32 cellular contexts compared by ENCODE assay signal in the genomic region with DNA sequence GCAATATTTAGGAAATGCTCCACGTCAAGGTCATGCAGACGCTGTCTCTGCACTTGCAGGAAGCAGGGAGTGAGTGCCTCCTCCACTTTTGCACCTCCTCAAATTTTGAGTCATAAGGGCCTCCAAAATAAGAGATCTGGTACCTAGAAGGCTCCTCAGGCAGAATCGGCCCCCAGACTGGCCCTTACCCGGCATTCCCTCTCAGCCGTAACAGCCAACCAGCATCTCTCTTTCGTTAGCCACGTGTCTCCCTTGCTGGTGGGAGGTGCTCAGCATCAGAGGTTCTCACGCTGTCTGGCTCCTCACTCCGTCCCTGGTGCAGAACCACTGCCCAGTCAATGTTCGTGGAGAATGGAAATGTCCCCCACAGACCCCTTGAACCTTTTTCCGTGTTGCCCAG.
"Had no signal": no experiment of that assay in that cellular context is flagged by ENCODE, and none has a peak within 500 bp of the region (broad histone marks: within the 10 kb centered on the region; RNA-seq: fewer than 3 reads in every experiment).

No MANE protein-coding gene starts in this region.

- H3K27ac ChIP-seq: adrenal gland, body of pancreas, brain microvascular endothelial cell, breast epithelium, VCaP had no signal

- H3K36me3 ChIP-seq: adrenal gland, brain microvascular endothelial cell, breast epithelium had no signal

- H3K4me3 ChIP-seq: adrenal gland, body of pancreas, breast epithelium had no signal

- H3K9me3 ChIP-seq: adrenal gland, body of pancreas, breast epithelium had no signal

- H3K27me3 ChIP-seq: body of pancreas, brain microvascular endothelial cell had no signal

- FAIRE-seq: astrocyte, TTC549 had no signal

- ATAC-seq: activated CD8-positive, alpha-beta T cell treated with anti-CD3 and anti-CD28 coated beads for 36 hours; activated naive CD4-positive, alpha-beta T cell treated with anti-CD3 and anti-CD28 coated beads, Interleukin-2, amount 50 U/mL, for 72 hours; activated T-cell treated with anti-CD3 and anti-CD28 coated beads, Interleukin-2, amount 50 U/mL, for 4 hours; activated T-cell treated with anti-CD3 and anti-CD28 coated beads, Interleukin-2, amount 50 U/mL, for 72 hours; activated T-helper 17 cell treated with anti-CD3 and anti-CD28 coated beads, Interleukin-2, amount 50 U/mL, for 72 hours; body of pancreas had no signal

- DNase-seq: activated B cell treated with CpG ODN at 0.5 μM for 24 hours; activated CD4-positive, alpha-beta memory T cell treated with anti-CD3 and anti-CD28 coated beads for 36 hours; activated CD4-positive, alpha-beta T cell treated with anti-CD3 and anti-CD28 coated beads for 4 hours; activated CD4-positive, alpha-beta T cell treated with anti-CD3 and anti-CD28 coated beads, Interleukin-2, amount 10 ng/mL, durations not matched to agents 24 days and 14 days; activated CD4-positive, alpha-beta T cell treated with anti-CD3 and anti-CD28 coated beads, Interleukin-2, amount 50 U/mL, for 1 hour; activated CD4-positive, alpha-beta T cell treated with anti-CD3 and anti-CD28 coated beads, Interleukin-2, amount 50 U/mL, for 4 hours; activated CD4-positive, CD25-positive, alpha-beta regulatory T cell treated with anti-CD3 and anti-CD28 coated beads, Interleukin-2, amount 50 U/mL, for 72 hours; activated CD8-positive, alpha-beta memory T cell treated with anti-CD3 and anti-CD28 coated beads, Interleukin-2, amount 50 U/mL, for 4 hours; activated CD8-positive, alpha-beta T cell treated with anti-CD3 and anti-CD28 coated beads for 36 hours; activated effector memory CD4-positive, alpha-beta T cell treated with anti-CD3 and anti-CD28 coated beads, Interleukin-2, amount 50 U/mL, for 16 hours; activated gamma-delta T cell treated with Interleukin-2 at 50 U/mL for 16 hours; activated naive CD4-positive, alpha-beta T cell; activated naive CD4-positive, alpha-beta T cell treated with anti-CD3 and anti-CD28 coated beads for 36 hours; activated naive CD4-positive, alpha-beta T cell treated with anti-CD3 and anti-CD28 coated beads, Interleukin-2, amount 50 U/mL, for 16 hours; activated naive CD8-positive, alpha-beta T cell treated with anti-CD3 and anti-CD28 coated beads for 36 hours; activated T-cell treated with anti-CD3 and anti-CD28 coated beads for 4 hours; activated T-cell treated with anti-CD3 and anti-CD28 coated beads, Interleukin-2, amount 50 U/mL, for 1 hour; activated T-cell treated with anti-CD3 and anti-CD28 coated beads, Interleukin-2, amount 50 U/mL, for 4 hours; activated T-cell treated with anti-CD3 and anti-CD28 coated beads, Interleukin-2, amount 50 U/mL, for 72 hours; adrenal gland; amniotic stem cell; body of pancreas; brain microvascular endothelial cell; central memory CD4-positive, alpha-beta T cell; T-helper 2 cell; T-helper 9 cell had no signal

- H3K4me1 ChIP-seq: adrenal gland, body of pancreas, breast epithelium had no signal
